Comparison of ENCODE assay signal across 1 cellular context in the genomic region with DNA sequence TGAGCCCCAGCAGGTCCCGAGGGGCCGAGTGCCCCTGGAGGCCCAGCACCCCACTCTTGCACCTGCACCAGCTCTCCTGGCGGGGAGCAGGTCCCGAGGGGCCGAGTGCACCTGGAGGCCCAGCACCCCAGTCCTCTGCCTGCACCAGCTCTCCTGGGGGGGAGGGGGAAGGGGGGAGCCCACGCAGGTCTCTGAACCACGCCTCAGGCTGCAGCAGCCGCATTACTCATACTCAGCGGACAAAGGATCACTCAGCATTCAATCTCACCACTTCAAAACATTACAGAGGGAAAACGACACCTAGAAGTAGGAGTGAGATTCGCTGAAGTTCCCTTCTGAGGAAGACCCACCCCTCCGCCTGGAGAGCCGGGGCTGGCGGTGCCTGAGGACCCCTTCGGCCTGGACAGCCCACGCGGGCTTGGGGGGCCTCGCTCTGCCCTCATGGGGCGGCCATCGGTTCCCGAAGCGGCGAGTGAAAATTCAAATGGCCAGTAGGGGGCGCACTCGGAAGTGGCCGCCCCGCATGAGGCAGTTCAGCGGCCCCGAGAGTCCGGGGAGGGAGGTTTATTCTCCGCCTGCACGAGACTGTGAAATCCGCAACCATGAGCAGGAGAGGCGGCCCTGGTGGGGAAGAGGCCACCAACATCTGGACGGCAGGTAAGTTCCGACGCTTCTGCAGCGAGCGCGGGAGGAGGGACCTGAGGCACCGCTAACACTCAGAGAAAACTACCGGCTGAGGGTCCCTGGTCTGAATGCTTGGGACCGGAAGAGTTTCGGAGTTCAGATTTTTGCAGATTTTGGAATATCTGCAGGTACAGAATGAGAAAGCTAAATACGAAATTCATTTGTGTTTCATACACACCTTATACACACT.
TF ChIP-seq lines count a peak whose summit lies in the region.

No MANE protein-coding gene starts in this region.

TF ChIP-seq in K562, 482 proteins besides CTCF, POLR2A, EP300 and RAD21 (continued from another document and continues in another):
- TF ChIP-seq, protein P1, sequence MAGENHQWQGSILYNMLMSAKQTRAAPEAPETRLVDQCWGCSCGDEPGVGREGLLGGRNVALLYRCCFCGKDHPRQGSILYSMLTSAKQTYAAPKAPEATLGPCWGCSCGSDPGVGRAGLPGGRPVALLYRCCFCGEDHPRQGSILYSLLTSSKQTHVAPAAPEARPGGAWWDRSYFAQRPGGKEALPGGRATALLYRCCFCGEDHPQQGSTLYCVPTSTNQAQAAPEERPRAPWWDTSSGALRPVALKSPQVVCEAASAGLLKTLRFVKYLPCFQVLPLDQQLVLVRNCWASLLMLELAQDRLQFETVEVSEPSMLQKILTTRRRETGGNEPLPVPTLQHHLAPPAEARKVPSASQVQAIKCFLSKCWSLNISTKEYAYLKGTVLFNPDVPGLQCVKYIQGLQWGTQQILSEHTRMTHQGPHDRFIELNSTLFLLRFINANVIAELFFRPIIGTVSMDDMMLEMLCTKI (IDR thresholded peaks at IDR 0.05; ENCODE audit: partially characterized antibody), result no peak
- TF ChIP-seq ZNF24 (IDR thresholded peaks at IDR 0.05), result 0 out of 2 replicates have a peak, but pooled peaks have one; percentile 12
- peak; percentile 51; the same call in 1 of the 2 replicates for TF ChIP-seq ZFX (CRISPR knock-in tag; IDR thresholded peaks at IDR 0.05)
- TF ChIP-seq HNRNPL (IDR thresholded peaks at IDR 0.05; ENCODE audit: low read depth, low read length), result no peak
- TF ChIP-seq, protein P2, sequence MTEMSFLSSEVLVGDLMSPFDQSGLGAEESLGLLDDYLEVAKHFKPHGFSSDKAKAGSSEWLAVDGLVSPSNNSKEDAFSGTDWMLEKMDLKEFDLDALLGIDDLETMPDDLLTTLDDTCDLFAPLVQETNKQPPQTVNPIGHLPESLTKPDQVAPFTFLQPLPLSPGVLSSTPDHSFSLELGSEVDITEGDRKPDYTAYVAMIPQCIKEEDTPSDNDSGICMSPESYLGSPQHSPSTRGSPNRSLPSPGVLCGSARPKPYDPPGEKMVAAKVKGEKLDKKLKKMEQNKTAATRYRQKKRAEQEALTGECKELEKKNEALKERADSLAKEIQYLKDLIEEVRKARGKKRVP (CRISPR knock-in tag; IDR thresholded peaks at IDR 0.05), result 0 out of 2 replicates have a peak, but pooled peaks have one; percentile 37
- TF ChIP-seq ZNF316 (IDR thresholded peaks at IDR 0.05), result peak; percentile 27; the same call in 1 of the 2 replicates
- no peak for TF ChIP-seq NFRKB (IDR thresholded peaks at IDR 0.05; ENCODE audit: low read depth)
- TF ChIP-seq PHF20 (IDR thresholded peaks at IDR 0.05; ENCODE audit: partially characterized antibody), result no peak
- 0 out of 2 replicates have a peak, but pooled peaks have one; percentile 41 for TF ChIP-seq KAT7 (CRISPR knock-in tag; IDR thresholded peaks at IDR 0.05; ENCODE audit: borderline replicate concordance)
- peak; percentile 69 for TF ChIP-seq L3MBTL2 (IDR thresholded peaks at IDR 0.05)
- TF ChIP-seq E2F6 (IDR thresholded peaks at IDR 0.05; ENCODE audit: borderline replicate concordance in 1 of 2, extremely low read depth in 1 of 2, insufficient read depth in 1 of 2, insufficient read length in 1 of 2, low read depth in 1 of 2, low read length in 1 of 2, poor library complexity in 1 of 2, severe bottlenecking in 1 of 2), result peak in 1 of 2 experiments; percentile 62
- TF ChIP-seq ZC3H4 (CRISPR knock-in tag; IDR thresholded peaks at IDR 0.05; ENCODE audit: borderline replicate concordance), result no peak
- TF ChIP-seq MEIS2 (IDR thresholded peaks at IDR 0.05; ENCODE audit: partially characterized antibody), result peak; percentile 14
- TF ChIP-seq, protein P3, sequence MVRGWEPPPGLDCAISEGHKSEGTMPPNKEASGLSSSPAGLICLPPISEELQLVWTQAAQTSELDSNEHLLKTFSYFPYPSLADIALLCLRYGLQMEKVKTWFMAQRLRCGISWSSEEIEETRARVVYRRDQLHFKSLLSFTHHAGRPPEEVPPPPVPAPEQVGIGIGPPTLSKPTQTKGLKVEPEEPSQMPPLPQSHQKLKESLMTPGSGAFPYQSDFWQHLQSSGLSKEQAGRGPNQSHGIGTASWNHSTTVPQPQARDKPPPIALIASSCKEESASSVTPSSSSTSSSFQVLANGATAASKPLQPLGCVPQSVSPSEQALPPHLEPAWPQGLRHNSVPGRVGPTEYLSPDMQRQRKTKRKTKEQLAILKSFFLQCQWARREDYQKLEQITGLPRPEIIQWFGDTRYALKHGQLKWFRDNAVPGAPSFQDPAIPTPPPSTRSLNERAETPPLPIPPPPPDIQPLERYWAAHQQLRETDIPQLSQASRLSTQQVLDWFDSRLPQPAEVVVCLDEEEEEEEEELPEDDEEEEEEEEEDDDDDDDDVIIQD (CRISPR knock-in tag; IDR thresholded peaks at IDR 0.05), result no peak
- 0 out of 2 replicates have a peak, but pooled peaks have one; percentile 8 for TF ChIP-seq DPF2 (IDR thresholded peaks at IDR 0.05)
- TF ChIP-seq, protein P4, sequence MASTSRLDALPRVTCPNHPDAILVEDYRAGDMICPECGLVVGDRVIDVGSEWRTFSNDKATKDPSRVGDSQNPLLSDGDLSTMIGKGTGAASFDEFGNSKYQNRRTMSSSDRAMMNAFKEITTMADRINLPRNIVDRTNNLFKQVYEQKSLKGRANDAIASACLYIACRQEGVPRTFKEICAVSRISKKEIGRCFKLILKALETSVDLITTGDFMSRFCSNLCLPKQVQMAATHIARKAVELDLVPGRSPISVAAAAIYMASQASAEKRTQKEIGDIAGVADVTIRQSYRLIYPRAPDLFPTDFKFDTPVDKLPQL (IDR thresholded peaks at IDR 0.05; ENCODE audit: extremely low read depth, insufficient read length), result no peak
- no peak for TF ChIP-seq HCFC1 (IDR thresholded peaks at IDR 0.05; ENCODE audit: low read depth, low read length)
- peak; percentile 53; the same call in 1 of the 2 replicates for TF ChIP-seq MTA3 (IDR thresholded peaks at IDR 0.05; ENCODE audit: borderline replicate concordance)
- TF ChIP-seq NFATC3 (IDR thresholded peaks at IDR 0.05), result no peak
- peak; percentile 18; the same call in 1 of the 2 replicates for TF ChIP-seq POLR2G (IDR thresholded peaks at IDR 0.05; ENCODE audit: low read depth, low read length)
- TF ChIP-seq FOXJ3 (CRISPR knock-in tag; IDR thresholded peaks at IDR 0.05), result no peak
- TF ChIP-seq POLR2H (tag; IDR thresholded peaks at IDR 0.05; ENCODE audit: low read depth), result no peak
- TF ChIP-seq SRSF1 (IDR thresholded peaks at IDR 0.05; ENCODE audit: low read depth, low read length), result no peak
- TF ChIP-seq, protein P5, sequence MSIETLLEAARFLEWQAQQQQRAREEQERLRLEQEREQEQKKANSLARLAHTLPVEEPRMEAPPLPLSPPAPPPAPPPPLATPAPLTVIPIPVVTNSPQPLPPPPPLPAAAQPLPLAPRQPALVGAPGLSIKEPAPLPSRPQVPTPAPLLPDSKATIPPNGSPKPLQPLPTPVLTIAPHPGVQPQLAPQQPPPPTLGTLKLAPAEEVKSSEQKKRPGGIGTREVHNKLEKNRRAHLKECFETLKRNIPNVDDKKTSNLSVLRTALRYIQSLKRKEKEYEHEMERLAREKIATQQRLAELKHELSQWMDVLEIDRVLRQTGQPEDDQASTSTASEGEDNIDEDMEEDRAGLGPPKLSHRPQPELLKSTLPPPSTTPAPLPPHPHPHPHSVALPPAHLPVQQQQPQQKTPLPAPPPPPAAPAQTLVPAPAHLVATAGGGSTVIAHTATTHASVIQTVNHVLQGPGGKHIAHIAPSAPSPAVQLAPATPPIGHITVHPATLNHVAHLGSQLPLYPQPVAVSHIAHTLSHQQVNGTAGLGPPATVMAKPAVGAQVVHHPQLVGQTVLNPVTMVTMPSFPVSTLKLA (conservative IDR thresholded peaks at IDR 0.05), result peak; percentile 30 to 56; a peak in 3 of 4 replicates
- TF ChIP-seq UBTF (IDR thresholded peaks at IDR 0.05; ENCODE audit: borderline replicate concordance in 1 of 2, low read depth in 2 of 2, low read length in 2 of 2), result 0 out of 4 replicates have a peak, but pooled peaks of 1 of the 2 experiments have one; percentile 55
- TF ChIP-seq, protein P6, sequence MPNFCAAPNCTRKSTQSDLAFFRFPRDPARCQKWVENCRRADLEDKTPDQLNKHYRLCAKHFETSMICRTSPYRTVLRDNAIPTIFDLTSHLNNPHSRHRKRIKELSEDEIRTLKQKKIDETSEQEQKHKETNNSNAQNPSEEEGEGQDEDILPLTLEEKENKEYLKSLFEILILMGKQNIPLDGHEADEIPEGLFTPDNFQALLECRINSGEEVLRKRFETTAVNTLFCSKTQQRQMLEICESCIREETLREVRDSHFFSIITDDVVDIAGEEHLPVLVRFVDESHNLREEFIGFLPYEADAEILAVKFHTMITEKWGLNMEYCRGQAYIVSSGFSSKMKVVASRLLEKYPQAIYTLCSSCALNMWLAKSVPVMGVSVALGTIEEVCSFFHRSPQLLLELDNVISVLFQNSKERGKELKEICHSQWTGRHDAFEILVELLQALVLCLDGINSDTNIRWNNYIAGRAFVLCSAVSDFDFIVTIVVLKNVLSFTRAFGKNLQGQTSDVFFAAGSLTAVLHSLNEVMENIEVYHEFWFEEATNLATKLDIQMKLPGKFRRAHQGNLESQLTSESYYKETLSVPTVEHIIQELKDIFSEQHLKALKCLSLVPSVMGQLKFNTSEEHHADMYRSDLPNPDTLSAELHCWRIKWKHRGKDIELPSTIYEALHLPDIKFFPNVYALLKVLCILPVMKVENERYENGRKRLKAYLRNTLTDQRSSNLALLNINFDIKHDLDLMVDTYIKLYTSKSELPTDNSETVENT (CRISPR knock-in tag; IDR thresholded peaks at IDR 0.05), result no peak
- TF ChIP-seq CEBPZ (IDR thresholded peaks at IDR 0.05; ENCODE audit: borderline replicate concordance, low read depth, low read length), result no peak
- peak; percentile 13; the same call in 1 of the 2 replicates for TF ChIP-seq RAD51 (IDR thresholded peaks at IDR 0.05; ENCODE audit: borderline replicate concordance, low read depth)
- no peak for TF ChIP-seq SNRNP70 (optimal IDR thresholded peaks at IDR 0.05; ENCODE audit: low read depth, low read length)
- TF ChIP-seq, protein P7, sequence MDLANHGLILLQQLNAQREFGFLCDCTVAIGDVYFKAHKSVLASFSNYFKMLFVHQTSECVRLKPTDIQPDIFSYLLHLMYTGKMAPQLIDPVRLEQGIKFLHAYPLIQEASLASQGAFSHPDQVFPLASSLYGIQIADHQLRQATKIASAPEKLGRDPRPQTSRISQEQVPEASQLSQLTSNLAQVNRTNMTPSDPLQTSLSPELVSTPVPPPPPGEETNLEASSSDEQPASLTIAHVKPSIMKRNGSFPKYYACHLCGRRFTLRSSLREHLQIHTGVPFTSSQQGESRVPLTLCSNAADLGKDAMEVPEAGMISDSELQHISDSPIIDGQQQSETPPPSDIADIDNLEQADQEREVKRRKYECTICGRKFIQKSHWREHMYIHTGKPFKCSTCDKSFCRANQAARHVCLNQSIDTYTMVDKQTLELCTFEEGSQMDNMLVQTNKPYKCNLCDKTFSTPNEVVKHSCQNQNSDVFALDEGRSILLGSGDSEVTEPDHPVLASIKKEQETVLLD (IDR thresholded peaks at IDR 0.05), result no peak
- TF ChIP-seq, protein P8, sequence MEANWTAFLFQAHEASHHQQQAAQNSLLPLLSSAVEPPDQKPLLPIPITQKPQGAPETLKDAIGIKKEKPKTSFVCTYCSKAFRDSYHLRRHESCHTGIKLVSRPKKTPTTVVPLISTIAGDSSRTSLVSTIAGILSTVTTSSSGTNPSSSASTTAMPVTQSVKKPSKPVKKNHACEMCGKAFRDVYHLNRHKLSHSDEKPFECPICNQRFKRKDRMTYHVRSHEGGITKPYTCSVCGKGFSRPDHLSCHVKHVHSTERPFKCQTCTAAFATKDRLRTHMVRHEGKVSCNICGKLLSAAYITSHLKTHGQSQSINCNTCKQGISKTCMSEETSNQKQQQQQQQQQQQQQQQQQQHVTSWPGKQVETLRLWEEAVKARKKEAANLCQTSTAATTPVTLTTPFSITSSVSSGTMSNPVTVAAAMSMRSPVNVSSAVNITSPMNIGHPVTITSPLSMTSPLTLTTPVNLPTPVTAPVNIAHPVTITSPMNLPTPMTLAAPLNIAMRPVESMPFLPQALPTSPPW (CRISPR knock-in tag; IDR thresholded peaks at IDR 0.05), result peak; percentile 44; the same call in 1 of the 2 replicates
- no peak for TF ChIP-seq ARHGAP35 (IDR thresholded peaks at IDR 0.05; ENCODE audit: partially characterized antibody)
